ENCODE assay signal across 8 cellular contexts in genomic region chr19:49489601-49490167, GRCh38. TPM values are rescaled to one million over a fixed set of nuclear protein-coding genes. Genes with fewer than 3 reads are reported as not detected.
DNase-seq lines count a peak whose midpoint lies in the region; ATAC-seq, FAIRE-seq and TF ChIP-seq lines count a peak whose summit lies in the region.

No MANE protein-coding gene starts in this region.

- H3K4me3 ChIP-seq in GM12864 (ENCODE audit: low read depth, low read length) (peak overlapping the region; percentile 95), NT2/D1 (ENCODE audit: insufficient read length, low read depth) (peak overlapping the region; percentile 95), dorsolateral prefrontal cortex (peak overlapping the region in 48 of 59 donors; percentile 23 to 100 (median 95)), pancreas (peak overlapping the region in 3 of 4 donors; percentile 86 to 89 (median 87))

- H3K4me1 ChIP-seq in NT2/D1 (ENCODE audit: insufficient read depth, insufficient read length): peaks cover 3% of the 10 kb centered on the region
- peaks cover 12 to 20% (median 14%) of the 10 kb centered on the region in 3 donors for H3K4me1 ChIP-seq in pancreas

- no peak for FAIRE-seq in pancreas (lab: Jason Lieb, UNC)

- TF ChIP-seq CTCF in GM12864 (IDR thresholded peaks at IDR 0.05; ENCODE audit: low read depth, low read length, missing control alignments) (peak; percentile 77), dorsolateral prefrontal cortex (IDR thresholded peaks at IDR 0.05 in 54 of 56, conservative IDR thresholded peaks at IDR 0.05 in 2 of 56; ENCODE audit: low read depth in 1 of 56, partially characterized antibody in 56 of 56) (no peak), pancreas (IDR thresholded peaks at IDR 0.05) (no peak)

- H3K27me3 ChIP-seq in NT2/D1 (ENCODE audit: insufficient read depth, insufficient read length): no peaks in the 10 kb centered on the region
- no peaks in the 10 kb centered on the region for H3K27me3 ChIP-seq in dorsolateral prefrontal cortex
- H3K27me3 ChIP-seq in pancreas: no peaks in the 10 kb centered on the region

- H3K9me3 ChIP-seq in NT2/D1 (ENCODE audit: insufficient read depth, low read length) (no peaks in the 10 kb centered on the region), pancreas (no peaks in the 10 kb centered on the region)

- intact Hi-C loops in dorsolateral prefrontal cortex (cut with DNase I) (loop anchor here (5.0 to 10.0 kb wide), 5 partner anchors 37 to 385 kb away; partner anchors contain the start of genes RRAS (in 2 of the 2), SCAF1 (in 2 of the 2), AKT1S1 (in 1 of the 2) and ALDH16A1 (in 1 of the 2)), pancreas (cut with DNase I) (no loop called here)

- H3K27ac ChIP-seq in dorsolateral prefrontal cortex (peak overlapping the region in 23 of 59 donors; percentile 4 to 98 (median 42)), pancreas (peak overlapping the region in 2 of 4 donors; percentile 39 to 85)

- 38 to 40% methylated on average over 15 of the region's 15 CpGs for WGBS in pancreas, 2 donors

- no peak for ATAC-seq in pancreas
- ATAC-seq in GM18520 (IDR thresholded peaks at IDR 0.05; ENCODE audit: unreplicated experiment): no peak

- peak overlapping the region; percentile 99 for H3K9ac ChIP-seq in NT2/D1 (ENCODE audit: insufficient read length, low read depth)

- DNase-seq in GM12864 (ENCODE audit: low read depth) (no peak), NT2/D1 (ENCODE audit: low read depth, low spot score) (no peak), dorsolateral prefrontal cortex (no peak), pancreas (no peak), NCI-H2171 treated with DMSO at 0.1 percent for 48 hours (lab: John Stamatoyannopoulos, UW) (no peak), D341Med (ENCODE audit: low spot score) (no peak), DMS114 treated with DMSO at 0.1 percent for 48 hours (lab: John Stamatoyannopoulos, UW; ENCODE audit: unreplicated experiment) (no peak)

- H3K36me3 ChIP-seq in NT2/D1 (ENCODE audit: insufficient read depth, insufficient read length, low read length): peaks cover 55% of the 10 kb centered on the region
- H3K36me3 ChIP-seq in pancreas: peaks cover 14 to 38% (median 30%) of the 10 kb centered on the region in 3 donors

RNA-seq across cellular contexts. Expression of gene RPL13A, which starts 2.3 kb away (rescaled TPM):
- total RNA-seq in dorsolateral prefrontal cortex (1,000 to 10,000 TPM in 7 of 120 experiments, 100 to 1,000 TPM in 113; 564 to 1,173 (median 771) TPM), pancreas (1,000 to 10,000 TPM; 1,459 to 2,866 (median 2,217) TPM)
- polyA plus RNA-seq in pancreas: 1,000 to 10,000 TPM; 1,585 to 1,842 TPM

RNA-seq across cellular contexts. Expression of gene RPS11, which starts 6.5 kb away (rescaled TPM):
- total RNA-seq in dorsolateral prefrontal cortex (100 to 1,000 TPM; 410 to 765 (median 576) TPM), pancreas (1,000 to 10,000 TPM in 4 of 6 donors, 100 to 1,000 TPM in 2; 765 to 1,427 (median 1,126) TPM)
- 1,000 to 10,000 TPM; 2,346 to 2,426 TPM for polyA plus RNA-seq in pancreas

RNA-seq across cellular contexts. Expression of gene FLT3LG, which starts 15.7 kb away (rescaled TPM):
- total RNA-seq in dorsolateral prefrontal cortex (10 to 100 TPM in 2 of 120 experiments, 1 to 10 TPM in 118; 1.7 to 11.9 (median 4.6) TPM), pancreas (1 to 10 TPM in 5 of 6 donors, under 1 TPM in 1; 0.79 to 3.7 (median 1.8) TPM)
- polyA plus RNA-seq in pancreas: 1 to 10 TPM; 7.1 to 8.4 TPM

RNA-seq across cellular contexts. Expression of gene FCGRT, which starts 22.8 kb away (rescaled TPM):
- total RNA-seq in dorsolateral prefrontal cortex (100 to 1,000 TPM in 1 of 120 experiments, 10 to 100 TPM in 119; 22.6 to 101 (median 43.4) TPM), pancreas (100 to 1,000 TPM in 1 of 6 donors, 10 to 100 TPM in 5; 48.4 to 105 (median 66.3) TPM)
- polyA plus RNA-seq in pancreas: 10 to 100 TPM; 74.5 to 87.8 TPM

RNA-seq across cellular contexts. Expression of gene ALDH16A1, which starts 36.7 kb away (rescaled TPM):
- total RNA-seq in dorsolateral prefrontal cortex (10 to 100 TPM in 43 of 120 experiments, 1 to 10 TPM in 77; 3.7 to 20.5 (median 9.1) TPM), pancreas (10 to 100 TPM; 16.1 to 22.9 (median 19.8) TPM)
- polyA plus RNA-seq in pancreas: 10 to 100 TPM; 72.4 to 89.3 TPM

Comparison
In these comparisons a context has a peak if more than half of its experiments do, and no peak if none do; other contexts are left out.
1. intact Hi-C loops: an anchor here in dorsolateral prefrontal cortex (5.0 to 10.0 kb wide); none called in pancreas.